ENCODE assay signal across 22 cellular contexts in genomic region chr6:13096084-13096483, GRCh38.
"Had no signal": no experiment of that assay in that cellular context is flagged by ENCODE, and none has a peak within 500 bp of the region (broad histone marks: within the 10 kb centered on the region; RNA-seq: fewer than 3 reads in every experiment).

No MANE protein-coding gene starts in this region.

- H3K4me3 ChIP-seq: esophagus squamous epithelium, lung, psoas muscle, right lobe of liver, suprapubic skin, tibial nerve, upper lobe of left lung, uterus had no signal

- H3K27me3 ChIP-seq: esophagus squamous epithelium, neutrophil, right lobe of liver, suprapubic skin, tibial nerve, upper lobe of left lung, uterus had no signal

- DNase-seq: cerebellar nuclear complex; cortex of kidney; effector memory CD8-positive, alpha-beta T cell; esophagus squamous epithelium; foreskin melanocyte; glutamatergic neuron; natural killer cell; posterior cingulate gyrus; psoas muscle; right lobe of liver; small intestine; stimulated activated CD4-positive, alpha-beta T cell treated with anti-CD3 and anti-CD28 coated beads, Interleukin-15, amount 100 ng/mL, for 24 hours; stimulated activated CD4-positive, alpha-beta T cell treated with anti-CD3 and anti-CD28 coated beads, Interleukin-4, amount 100 ng/mL, for 1 hour; stimulated activated CD8-positive, alpha-beta memory T cell treated with anti-CD3 and anti-CD28 coated beads, Interleukin-4, amount 100 ng/mL, for 48 hours; stimulated activated naive CD4-positive, alpha-beta T cell; stimulated activated naive CD8-positive, alpha-beta T cell treated with anti-CD3 and anti-CD28 coated beads, Interleukin-15, amount 100 ng/mL, for 72 hours; upper lobe of left lung; uterus had no signal

- H3K27ac ChIP-seq: esophagus squamous epithelium, neutrophil, psoas muscle, right lobe of liver, suprapubic skin, tibial nerve, upper lobe of left lung, uterus had no signal

- H3K9me3 ChIP-seq: esophagus squamous epithelium, neutrophil, psoas muscle, right lobe of liver, suprapubic skin, tibial nerve, upper lobe of left lung, uterus had no signal

- H3K36me3 ChIP-seq: esophagus squamous epithelium, neutrophil, right lobe of liver, suprapubic skin, tibial nerve, upper lobe of left lung, uterus had no signal

- ATAC-seq: effector memory CD8-positive, alpha-beta T cell; natural killer cell; psoas muscle; right lobe of liver; stimulated activated naive CD8-positive, alpha-beta T cell treated with anti-CD3 and anti-CD28 coated beads, Interleukin-15, amount 100 ng/mL, for 72 hours had no signal

- H3K4me1 ChIP-seq: esophagus squamous epithelium, psoas muscle, right lobe of liver, suprapubic skin, uterus had no signal
